ENCODE assay signal across 7 cellular contexts in genomic region chr3:11845661-11846060, GRCh38. TPM values are rescaled to one million over a fixed set of nuclear protein-coding genes. Genes with fewer than 3 reads are reported as not detected.
DNase-seq lines count a peak whose midpoint lies in the region; ATAC-seq and TF ChIP-seq lines count a peak whose summit lies in the region.

No MANE protein-coding gene starts in this region.

- H3K27ac ChIP-seq in HEK293 (ENCODE audit: extremely low read depth, low read depth, low read length) (no peak overlapping the region), gastroesophageal sphincter (peak overlapping the region in 2 of 4 donors; percentile 88 to 92), skeletal muscle tissue (ENCODE audit: low read depth, low read length) (no peak overlapping the region)

- peak overlapping the region; percentile 96 for H3K4me3 ChIP-seq in HEK293 (ENCODE audit: low read depth, low read length)
- peak overlapping the region; percentile 56 to 71 for H3K4me3 ChIP-seq in gastroesophageal sphincter
- H3K4me3 ChIP-seq in skeletal muscle tissue (ENCODE audit: low read length in 3 of 3) = peak overlapping the region; percentile 96 to 100 (median 98)

- H3K36me3 ChIP-seq in HEK293 (ENCODE audit: control insufficient read depth in 2 of 2, insufficient read depth in 1 of 2, low read length in 2 of 2) (peaks cover 23 to 39% of the 10 kb centered on the region in 2 experiments), gastroesophageal sphincter (peaks cover 0 to 36% of the 10 kb centered on the region in 2 donors), skeletal muscle tissue (ENCODE audit: control insufficient read depth in 3 of 3, insufficient read depth in 3 of 3, low read length in 3 of 3) (peaks cover 13 to 26% (median 20%) of the 10 kb centered on the region in 3 donors)

- peaks cover 27% of the 10 kb centered on the region for H3K4me1 Mint-ChIP-seq in T-helper 17 cell

- peak overlapping the region; percentile 90 to 99 (median 95) for H3K9ac ChIP-seq in skeletal muscle tissue (ENCODE audit: low read depth in 1 of 3, low read length in 3 of 3)

- WGBS in gastroesophageal sphincter (ENCODE audit: low coverage in 1 of 2), 2 donors = 30 to 32% methylated on average over 6 of the region's 6 CpGs

- no peak for TF ChIP-seq CTCF in HEK293 (tag by site-specific recombination; IDR thresholded peaks at IDR 0.05)
- no peak for TF ChIP-seq CTCF in gastroesophageal sphincter (IDR thresholded peaks at IDR 0.05)

- H3K27me3 Mint-ChIP-seq in T-helper 17 cell = no peaks in the 10 kb centered on the region

- ATAC-seq in T-helper 17 cell (no peak), gastroesophageal sphincter (no peak), GM18867 (IDR thresholded peaks at IDR 0.05; ENCODE audit: unreplicated experiment) (no peak), GM18511 (IDR thresholded peaks at IDR 0.05; ENCODE audit: unreplicated experiment) (no peak)

- no peaks in the 10 kb centered on the region for H3K9me3 ChIP-seq in HEK293 (ENCODE audit: control insufficient read depth, insufficient read depth, low read depth, low read length)
- no peaks in the 10 kb centered on the region for H3K9me3 ChIP-seq in T-helper 17 cell (ENCODE audit: control insufficient read depth, low read length, poor library complexity, severe bottlenecking)
- H3K9me3 ChIP-seq in gastroesophageal sphincter = no peaks in the 10 kb centered on the region
- no peaks in the 10 kb centered on the region for H3K9me3 ChIP-seq in skeletal muscle tissue (ENCODE audit: control insufficient read depth in 3 of 3, low read length in 3 of 3)

- DNase-seq in T-helper 17 cell (no peak), DMS79 treated with DMSO at 0.1 percent for 48 hours (lab: John Stamatoyannopoulos, UW) (no peak)

- TF ChIP-seq EP300 in gastroesophageal sphincter (IDR thresholded peaks at IDR 0.05) = no peak

- POLR2A ChIA-PET in HEK293 (lab: Yijun Ruan, JAX) = no interaction called here

- TF ChIP-seq POLR2A in gastroesophageal sphincter (IDR thresholded peaks at IDR 0.05) = no peak

- CTCF ChIA-PET in HEK293 (lab: Yijun Ruan, JAX) = interaction anchor here (0.7 to 1.2 kb wide), 3 partner anchors 13 to 881 kb away, joined by 3 read pairs; no protein-coding TSS in a partner anchor

- peak overlapping the region; percentile 99 for H3K4me3 Mint-ChIP-seq in T-helper 17 cell

- H3K36me3 Mint-ChIP-seq in T-helper 17 cell (ENCODE audit: low read depth) = peaks cover 10% of the 10 kb centered on the region

- H3K27me3 ChIP-seq in gastroesophageal sphincter (no peaks in the 10 kb centered on the region), skeletal muscle tissue (ENCODE audit: control insufficient read depth in 3 of 3, insufficient read depth in 3 of 3, low read length in 3 of 3) (no peaks in the 10 kb centered on the region)

- H3K27ac Mint-ChIP-seq in T-helper 17 cell = peak overlapping the region; percentile 96

- H3K4me1 ChIP-seq in HEK293 (ENCODE audit: control insufficient read depth, insufficient read depth, low read length) (0 out of 2 replicates have a peak, but pooled peaks cover 4% of the 10 kb centered on the region), gastroesophageal sphincter (peaks cover 0 to 32% (median 6%) of the 10 kb centered on the region in 3 donors), skeletal muscle tissue (ENCODE audit: control insufficient read depth in 3 of 3, insufficient read depth in 3 of 3, low read length in 3 of 3) (peaks cover 14 to 23% (median 20%) of the 10 kb centered on the region in 3 donors)

TF ChIP-seq in HEK293, 187 proteins besides CTCF, POLR2A, EP300 and RAD21:
- TF ChIP-seq ZBTB20 (tag by site-specific recombination; IDR thresholded peaks at IDR 0.05) (peak; percentile 100), ZNF140 (tag by site-specific recombination; IDR thresholded peaks at IDR 0.05) (no peak), PRDM1 (tag by site-specific recombination; IDR thresholded peaks at IDR 0.05) (0 out of 2 replicates have a peak, but pooled peaks have one; percentile 17)

RNA-seq across cellular contexts. Expression of gene TAMM41, which starts 1.0 kb away (rescaled TPM):
- total RNA-seq in T-helper 17 cell = 10 to 100 TPM; 21.5 to 22.9 TPM
- total RNA-seq in gastroesophageal sphincter = 10 to 100 TPM in 1 of 4 donors, 1 to 10 TPM in 3; 3.6 to 26.8 (median 6.5) TPM
- total RNA-seq in skeletal muscle tissue = 8.4 TPM
